In genomic region chr12:93784339-93785086, GRCh38 we compare ENCODE assay signal across 8 cellular contexts.
DNase-seq lines count a peak whose midpoint lies in the region; ATAC-seq and TF ChIP-seq lines count a peak whose summit lies in the region.

No MANE protein-coding gene starts in this region.

- POLR2A ChIA-PET in activated B cell treated with CpG ODN at 0.5 μM for 24 hours (lab: Charles Lee): interaction anchor here (0.6 kb wide), 1 partner anchor 106 kb away, joined by 6 read pairs; no protein-coding TSS in a partner anchor

- H3K9me3 ChIP-seq in neural cell (ENCODE audit: low read length): no peaks in the 10 kb centered on the region

- H3K4me2 ChIP-seq in neural cell (ENCODE audit: low read length): no peak overlapping the region

- H3K27me3 Mint-ChIP-seq in activated B cell treated with CpG ODN at 0.5 μM for 24 hours: no peaks in the 10 kb centered on the region

- no peaks in the 10 kb centered on the region for H4K20me1 ChIP-seq in neural cell (ENCODE audit: insufficient read depth)

- H3K4me3 ChIP-seq in neural cell (ENCODE audit: low read length): peak overlapping the region; percentile 26

- TF ChIP-seq CTCF in activated B cell treated with CpG ODN at 0.5 μM for 24 hours (IDR thresholded peaks at IDR 0.05) (no peak), neural cell (IDR thresholded peaks at IDR 0.05; ENCODE audit: poor library complexity, severe bottlenecking) (no peak)

- no peaks in the 10 kb centered on the region for H3K9me2 ChIP-seq in neural cell (ENCODE audit: insufficient read depth, low read length)

- no peak for ATAC-seq in activated B cell treated with CpG ODN at 0.5 μM for 24 hours (ENCODE audit: low read depth)

- no peak for TF ChIP-seq RAD21 in neural cell (conservative IDR thresholded peaks at IDR 0.05)

- no peaks in the 10 kb centered on the region for H3K27me3 ChIP-seq in neural cell (ENCODE audit: insufficient read depth, low read depth, low read length)

- intact Hi-C loops in activated B cell treated with CpG ODN at 0.5 μM for 24 hours (cut with micrococcal nuclease): no loop called here

- no peak for TF ChIP-seq POLR2A in erythroblast (IDR thresholded peaks at IDR 0.05; ENCODE audit: low read length)

- peak; percentile 5 for DNase-seq in activated T-cell treated with anti-CD3 and anti-CD28 coated beads for 24 hours (ENCODE audit: low read depth)
- no peak for DNase-seq in activated T-cell treated with anti-CD3 and anti-CD28 coated beads for 4 hours
- DNase-seq in activated B cell treated with CpG ODN at 0.5 μM for 24 hours: no peak
- peak; percentile 19 to 56 for DNase-seq in erythroblast (lab: John Stamatoyannopoulos, UW)
- no peak for DNase-seq in occipital lobe (lab: John Stamatoyannopoulos, UW)
- DNase-seq in NCI-H2081 (lab: John Stamatoyannopoulos, UW): no peak
- DNase-seq in T1000 (lab: John Stamatoyannopoulos, UW): no peak

- H3K9ac ChIP-seq in neural cell (ENCODE audit: low read length): peak overlapping the region; percentile 35

- H2AFZ ChIP-seq in neural cell (ENCODE audit: low read depth, low read length): no peak overlapping the region

- no peak overlapping the region for H3K4me3 Mint-ChIP-seq in activated B cell treated with CpG ODN at 0.5 μM for 24 hours

- no peaks in the 10 kb centered on the region for H3K79me2 ChIP-seq in neural cell (replicated peaks; ENCODE audit: insufficient read depth, low read length)

- H3K27ac Mint-ChIP-seq in activated B cell treated with CpG ODN at 0.5 μM for 24 hours: peak overlapping the region; percentile 24

- H3K36me3 ChIP-seq in neural cell (ENCODE audit: insufficient read depth, low read length): no peaks in the 10 kb centered on the region

- TF ChIP-seq EP300 in neural cell (conservative IDR thresholded peaks at IDR 0.05; ENCODE audit: poor library complexity, severe bottlenecking): no peak

- peaks cover 6% of the 10 kb centered on the region for H3K9me3 Mint-ChIP-seq in activated B cell treated with CpG ODN at 0.5 μM for 24 hours

- peaks cover 5% of the 10 kb centered on the region for H3K36me3 Mint-ChIP-seq in activated B cell treated with CpG ODN at 0.5 μM for 24 hours (ENCODE audit: low read depth)

- peak overlapping the region; percentile 67 for H3K27ac ChIP-seq in neural cell (ENCODE audit: low read length)

- CTCF ChIA-PET in activated B cell treated with CpG ODN at 0.5 μM for 24 hours (lab: Charles Lee): interaction anchor here (1.2 to 1.3 kb wide), 2 partner anchors 11 to 18 kb away, joined by 3 read pairs; no protein-coding TSS in a partner anchor

- H3F3A ChIP-seq in neural cell (ENCODE audit: insufficient read depth, low read length, poor library complexity, severe bottlenecking): no peaks in the 10 kb centered on the region

- peaks cover 30% of the 10 kb centered on the region for H3K4me1 Mint-ChIP-seq in activated B cell treated with CpG ODN at 0.5 μM for 24 hours

TF ChIP-seq in neural cell, 6 proteins besides CTCF, POLR2A, EP300 and RAD21:
- TF ChIP-seq POLR2AphosphoS5 (IDR thresholded peaks at IDR 0.05) (no peak), MXI1 (conservative IDR thresholded peaks at IDR 0.05; ENCODE audit: poor library complexity, severe bottlenecking) (no peak), EZH2 (IDR thresholded peaks at IDR 0.05; ENCODE audit: borderline replicate concordance, insufficient read depth, low read length, poor library complexity, severe bottlenecking) (no peak), REST (IDR thresholded peaks at IDR 0.05; ENCODE audit: borderline replicate concordance) (no peak), TAF1 (IDR thresholded peaks at IDR 0.05; ENCODE audit: low read depth) (no peak), SMC3 (conservative IDR thresholded peaks at IDR 0.05; ENCODE audit: poor library complexity) (no peak)

Comparison
In these comparisons a context has a peak if more than half of its experiments do, and no peak if none do; other contexts are left out.
1. DNase-seq: peak in activated T-cell treated with anti-CD3 and anti-CD28 coated beads for 24 hours (single experiment) and erythroblast (2 of 2); none in activated T-cell treated with anti-CD3 and anti-CD28 coated beads for 4 hours (single experiment), activated B cell treated with CpG ODN at 0.5 μM for 24 hours (single experiment), occipital lobe (single experiment), NCI-H2081 (0 of 2) and T1000 (single experiment).